In genomic region chr5:168269950-168270349, GRCh38 we compare ENCODE assay signal across 10 cellular contexts. TPM values are rescaled to one million over a fixed set of nuclear protein-coding genes. Genes with fewer than 3 reads are reported as not detected.
DNase-seq lines count a peak whose midpoint lies in the region; ATAC-seq, FAIRE-seq and TF ChIP-seq lines count a peak whose summit lies in the region.
"Had no signal": no experiment of that assay in that cellular context is flagged by ENCODE, and none has a peak within 500 bp of the region (broad histone marks: within the 10 kb centered on the region; RNA-seq: fewer than 3 reads in every experiment).

No MANE protein-coding gene starts in this region.

- peak; percentile 52 for ATAC-seq in left colon
- ATAC-seq in stimulated activated naive CD8-positive, alpha-beta T cell treated with anti-CD3 and anti-CD28 coated beads, Interleukin-15, amount 100 ng/mL, for 72 hours = no peak
- ATAC-seq in GM21381 (IDR thresholded peaks at IDR 0.05; ENCODE audit: unreplicated experiment) = no peak

- DNase-seq in HFFc6 (no peak), SK-N-MC (ENCODE audit: low read depth, low spot score) (no peak), left colon (no peak), HTR-8/SVneo (ENCODE audit: insufficient read length, low spot score) (no peak), NCI-H2081 treated with DMSO at 0.1 percent for 48 hours (lab: John Stamatoyannopoulos, UW) (no peak)
- DNase-seq in stimulated activated naive CD8-positive, alpha-beta T cell treated with anti-CD3 and anti-CD28 coated beads, Interleukin-15, amount 100 ng/mL, for 72 hours = no peak

- peak overlapping the region; percentile 62; the same call in 1 of the 2 replicates for H3K4me3 ChIP-seq in SK-N-MC

- H3K27ac Mint-ChIP-seq in HFFc6 = no peak overlapping the region
- H3K27ac Mint-ChIP-seq in stimulated activated naive CD8-positive, alpha-beta T cell treated with anti-CD3 and anti-CD28 coated beads, Interleukin-15, amount 100 ng/mL, for 72 hours = no peak overlapping the region
- H3K27ac Mint-ChIP-seq: activated naive CD8-positive, alpha-beta T cell treated with anti-CD3 and anti-CD28 coated beads, Interleukin-2, amount 10 ng/mL, durations not matched to agents 7 days and 5 days had no signal

- peak overlapping the region; percentile 52 for H3K9ac ChIP-seq in SK-N-MC (ENCODE audit: insufficient read length)

- no peaks in the 10 kb centered on the region for H3K36me3 Mint-ChIP-seq in HFFc6 (ENCODE audit: low read depth)
- H3K36me3 Mint-ChIP-seq: activated naive CD8-positive, alpha-beta T cell treated with anti-CD3 and anti-CD28 coated beads, Interleukin-2, amount 10 ng/mL, durations not matched to agents 7 days and 5 days had no signal

- no peaks in the 10 kb centered on the region for H3K36me3 ChIP-seq in SK-N-MC (ENCODE audit: insufficient read depth, low read length)

- H3K4me3 Mint-ChIP-seq in HFFc6 = peak overlapping the region; percentile 84
- H3K4me3 Mint-ChIP-seq in stimulated activated naive CD8-positive, alpha-beta T cell treated with anti-CD3 and anti-CD28 coated beads, Interleukin-15, amount 100 ng/mL, for 72 hours = no peak overlapping the region

- H3K27me3 Mint-ChIP-seq in HFFc6 (ENCODE audit: insufficient read depth) = peaks cover 18% of the 10 kb centered on the region
- H3K27me3 Mint-ChIP-seq in stimulated activated naive CD8-positive, alpha-beta T cell treated with anti-CD3 and anti-CD28 coated beads, Interleukin-15, amount 100 ng/mL, for 72 hours = peaks cover 43% of the 10 kb centered on the region

- intact Hi-C loops in left colon (cut with DNase I, micrococcal nuclease) = no loop called here

- peak overlapping the region; percentile 11 for H3K27ac ChIP-seq in C4-2B
- H3K27ac ChIP-seq in SK-N-MC = no peak overlapping the region

- H3K9me3 ChIP-seq in SK-N-MC (ENCODE audit: low read depth, low read length) = no peaks in the 10 kb centered on the region

- H3K9me3 Mint-ChIP-seq in HFFc6 = no peaks in the 10 kb centered on the region
- no peaks in the 10 kb centered on the region for H3K9me3 Mint-ChIP-seq in stimulated activated naive CD8-positive, alpha-beta T cell treated with anti-CD3 and anti-CD28 coated beads, Interleukin-15, amount 100 ng/mL, for 72 hours
- H3K9me3 Mint-ChIP-seq: activated naive CD8-positive, alpha-beta T cell treated with anti-CD3 and anti-CD28 coated beads, Interleukin-2, amount 10 ng/mL, durations not matched to agents 7 days and 5 days; neural crest cell had no signal

- H3K4me1 Mint-ChIP-seq in HFFc6 (ENCODE audit: low read depth) = peaks cover 28% of the 10 kb centered on the region
- H3K4me1 Mint-ChIP-seq in stimulated activated naive CD8-positive, alpha-beta T cell treated with anti-CD3 and anti-CD28 coated beads, Interleukin-15, amount 100 ng/mL, for 72 hours = peaks cover 13% of the 10 kb centered on the region

- TF ChIP-seq CTCF in C4-2B (conservative IDR thresholded peaks at IDR 0.05) (no peak), HFFc6 (IDR thresholded peaks at IDR 0.05) (no peak)

- no peak for FAIRE-seq in HTR-8/SVneo (lab: Jason Lieb, UNC)

RNA-seq across cellular contexts. Expression of gene WWC1, which starts 21.5 kb away (rescaled TPM):
- total RNA-seq in HFFc6 (2021; fragmentation: NEBNext Ultra II Directional; extraction: Animal tissue kit (Norgen Biotek cat#: 25700)) = 1 to 10 TPM; 3.3 to 8.4 (median 7.2) TPM
- 10 to 100 TPM; 18.7 to 38.3 TPM for total RNA-seq in left colon
